In genomic region chr7:98811299-98811698, GRCh38 we compare ENCODE assay signal across 30 cellular contexts. TPM values are rescaled to one million over a fixed set of nuclear protein-coding genes. Genes with fewer than 3 reads are reported as not detected.
"Had no signal": no experiment of that assay in that cellular context is flagged by ENCODE, and none has a peak within 500 bp of the region (broad histone marks: within the 10 kb centered on the region; RNA-seq: fewer than 3 reads in every experiment).

No MANE protein-coding gene starts in this region.

- H3K4me2 ChIP-seq: SK-N-SH had no signal

- H3K4me1 Mint-ChIP-seq: activated CD8-positive, alpha-beta memory T cell treated with anti-CD3 and anti-CD28 coated beads, Interleukin-2, amount 10 ng/mL, durations not matched to agents 7 days and 5 days; activated naive CD4-positive, alpha-beta T cell treated with anti-CD3 and anti-CD28 coated beads, Interleukin-2, amount 50 U/mL, for 24 hours; central memory CD8-positive, alpha-beta T cell; WTC11 had no signal

- H3K9me3 Mint-ChIP-seq: activated naive CD4-positive, alpha-beta T cell treated with anti-CD3 and anti-CD28 coated beads, Interleukin-2, amount 50 U/mL, for 24 hours; activated T-cell treated with anti-CD3 and anti-CD28 coated beads, Interleukin-2, amount 50 U/mL, for 24 hours; central memory CD8-positive, alpha-beta T cell had no signal

- H3K4me3 ChIP-seq: body of pancreas, Peyer's patch, SJCRH30 had no signal

- H3K27me3 ChIP-seq: body of pancreas, Peyer's patch, SJCRH30 had no signal

- H3K9ac ChIP-seq: SK-N-SH had no signal

- ATAC-seq: activated CD8-positive, alpha-beta memory T cell treated with anti-CD3 and anti-CD28 coated beads, Interleukin-2, amount 10 ng/mL, durations not matched to agents 7 days and 5 days; body of pancreas; WTC11 had no signal

- H3K36me3 ChIP-seq: Peyer's patch, SJCRH30 had no signal

- H3K27me3 Mint-ChIP-seq: activated CD8-positive, alpha-beta memory T cell treated with anti-CD3 and anti-CD28 coated beads, Interleukin-2, amount 10 ng/mL, durations not matched to agents 7 days and 5 days; activated naive CD4-positive, alpha-beta T cell treated with anti-CD3 and anti-CD28 coated beads, Interleukin-2, amount 50 U/mL, for 24 hours had no signal

- H3K4me1 ChIP-seq: body of pancreas, Peyer's patch had no signal

- DNase-seq: activated CD4-positive, alpha-beta T cell treated with anti-CD3 and anti-CD28 coated beads for 48 hours; activated CD4-positive, alpha-beta T cell treated with anti-CD3 and anti-CD28 coated beads, Interleukin-2, amount 50 U/mL, for 4 hours; activated CD4-positive, CD25-positive, alpha-beta regulatory T cell treated with anti-CD3 and anti-CD28 coated beads, Interleukin-2, amount 50 U/mL, for 72 hours; activated CD8-positive, alpha-beta memory T cell treated with anti-CD3 and anti-CD28 coated beads, Interleukin-2, amount 10 ng/mL, durations not matched to agents 7 days and 5 days; activated effector memory CD4-positive, alpha-beta T cell treated with Interleukin-2 at 50 U/mL for 16 hours; activated naive CD4-positive, alpha-beta T cell; activated T-cell treated with anti-CD3 and anti-CD28 coated beads, Interleukin-2, amount 50 U/mL, for 24 hours; aorta; body of pancreas; Karpas-422; MM.1S; NCI-H1105; NCI-H1436; NCI-H1694 treated with DMSO at 0.1 percent for 48 hours; NCI-H2029 treated with DMSO at 0.1 percent for 48 hours; NCI-H510A treated with DMSO at 0.1 percent for 48 hours; NCI-H69; NK-92 treated with Interleukin-12 subunit alpha and Interleukin-12 subunit beta, amount 100 ng/mL, for 24 hours; Peyer's patch; Right ventricle myocardium superior; SJCRH30; SK-N-SH; T-helper 1 cell had no signal

- H3K27ac ChIP-seq: body of pancreas, Peyer's patch, RWPE1 had no signal

- H3K27ac Mint-ChIP-seq: activated CD8-positive, alpha-beta memory T cell treated with anti-CD3 and anti-CD28 coated beads, Interleukin-2, amount 10 ng/mL, durations not matched to agents 7 days and 5 days; activated naive CD4-positive, alpha-beta T cell treated with anti-CD3 and anti-CD28 coated beads, Interleukin-2, amount 50 U/mL, for 24 hours; activated T-cell treated with anti-CD3 and anti-CD28 coated beads, Interleukin-2, amount 50 U/mL, for 24 hours; activated T-helper 1 cell treated with anti-CD3 and anti-CD28 coated beads, Interleukin-12 subunit alpha, Interleukin-12 subunit beta, Interleukin-2, Interleukin-4 antibody, amounts not matched to agents 30 ng/mL and 10 ng/mL and 1 ng/mL, durations not matched to agents 14 hours and 24 hours and 36 hours; WTC11 had no signal

- H3K9me3 ChIP-seq: body of pancreas, Peyer's patch, SJCRH30, SK-N-SH had no signal

- H3K4me3 Mint-ChIP-seq: activated CD8-positive, alpha-beta memory T cell treated with anti-CD3 and anti-CD28 coated beads, Interleukin-2, amount 10 ng/mL, durations not matched to agents 7 days and 5 days; activated naive CD4-positive, alpha-beta T cell treated with anti-CD3 and anti-CD28 coated beads, Interleukin-2, amount 50 U/mL, for 24 hours; activated T-cell treated with anti-CD3 and anti-CD28 coated beads, Interleukin-2, amount 50 U/mL, for 24 hours; activated T-helper 1 cell treated with anti-CD3 and anti-CD28 coated beads, Interleukin-12 subunit alpha, Interleukin-12 subunit beta, Interleukin-2, Interleukin-4 antibody, amounts not matched to agents 30 ng/mL and 10 ng/mL and 1 ng/mL, durations not matched to agents 14 hours and 24 hours and 36 hours; central memory CD8-positive, alpha-beta T cell; WTC11 had no signal

RNA-seq across cellular contexts. Expression of gene TMEM130, which starts 58.5 kb away (rescaled TPM):
- total RNA-seq: activated CD8-positive, alpha-beta memory T cell treated with anti-CD3 and anti-CD28 coated beads, Interleukin-2, amount 10 ng/mL, durations not matched to agents 7 days and 5 days; bronchial epithelial cell; Right ventricle myocardium superior; SJCRH30; T-helper 2 cell treated with Interferon-gamma antibody and Interleukin-4, amounts not matched to agents 100 ng/mL and 5 ng/mL, for 36 hours had no signal
